ENCODE assay signal across 2 cellular contexts in genomic region chr10:69056129-69056528, GRCh38.
A peak's percentile ranks its signal among the peaks of the same experiment; 100 is the strongest.
TF ChIP-seq lines count a peak whose summit lies in the region.

No MANE protein-coding gene starts in this region.

TF ChIP-seq in GM12878, 131 proteins besides CTCF, POLR2A, EP300 and RAD21 (continued from another document and continues in another):
- no peak for TF ChIP-seq ZBTB40 (IDR thresholded peaks at IDR 0.05; ENCODE audit: borderline replicate concordance)
- no peak for TF ChIP-seq ATF3 (IDR thresholded peaks at IDR 0.05; ENCODE audit: borderline replicate concordance, extremely low read depth, low read depth, low read length)
- no peak for TF ChIP-seq E2F4 (IDR thresholded peaks at IDR 0.05; ENCODE audit: low read depth, low read length)
- TF ChIP-seq IKZF2 (IDR thresholded peaks at IDR 0.05), result peak; percentile 46 to 70; a peak in 2 of 4 replicates
- no peak for TF ChIP-seq KLF5 (IDR thresholded peaks at IDR 0.05; ENCODE audit: partially characterized antibody)
- peak; percentile 85 for TF ChIP-seq IKZF1 (conservative IDR thresholded peaks at IDR 0.05)
- no peak for TF ChIP-seq CBFB (IDR thresholded peaks at IDR 0.05; ENCODE audit: low read depth)
- TF ChIP-seq STAT3 (IDR thresholded peaks at IDR 0.05; ENCODE audit: low read depth, low read length), result no peak
- no peak for TF ChIP-seq YBX1 (IDR thresholded peaks at IDR 0.05)
- peak; percentile 98 for TF ChIP-seq NR2F1 (conservative IDR thresholded peaks at IDR 0.05)
- TF ChIP-seq IRF5 (IDR thresholded peaks at IDR 0.05; ENCODE audit: borderline replicate concordance), result no peak
- no peak for TF ChIP-seq CHD4 (IDR thresholded peaks at IDR 0.05)
- no peak for TF ChIP-seq SMARCA5 (IDR thresholded peaks at IDR 0.05)
- TF ChIP-seq GABPA (IDR thresholded peaks at IDR 0.05; ENCODE audit: low read depth), result no peak
- TF ChIP-seq ATF7 (IDR thresholded peaks at IDR 0.05; ENCODE audit: low read depth), result peak; percentile 36; the same call in 1 of the 2 replicates
- peak; percentile 72 for TF ChIP-seq BCL11A (IDR thresholded peaks at IDR 0.05; ENCODE audit: low read depth, low read length)
- no peak for TF ChIP-seq HSF1 (IDR thresholded peaks at IDR 0.05; ENCODE audit: low read depth, low read length)
- TF ChIP-seq SKIL (IDR thresholded peaks at IDR 0.05; ENCODE audit: low read depth, poor library complexity, severe bottlenecking), result no peak
- no peak for TF ChIP-seq POU2F2 (IDR thresholded peaks at IDR 0.05; ENCODE audit: borderline replicate concordance, low read depth, low read length)

TF ChIP-seq in SK-N-SH treated with all-trans-retinoic acid at 6 μM for 48 hours, 23 proteins besides CTCF, POLR2A, EP300 and RAD21 (continued from another document):
- TF ChIP-seq PATZ1 (CRISPR knock-in tag; IDR thresholded peaks at IDR 0.05; ENCODE audit: borderline replicate concordance) (no peak), CREB5 (CRISPR knock-in tag; IDR thresholded peaks at IDR 0.05; ENCODE audit: low read depth) (no peak), CSRNP3 (CRISPR knock-in tag; IDR thresholded peaks at IDR 0.05) (no peak), POU6F1 (CRISPR knock-in tag; IDR thresholded peaks at IDR 0.05; ENCODE audit: borderline replicate concordance, low read depth) (no peak)
